Comparison of ENCODE assay signal across 23 cellular contexts in the genomic region with DNA sequence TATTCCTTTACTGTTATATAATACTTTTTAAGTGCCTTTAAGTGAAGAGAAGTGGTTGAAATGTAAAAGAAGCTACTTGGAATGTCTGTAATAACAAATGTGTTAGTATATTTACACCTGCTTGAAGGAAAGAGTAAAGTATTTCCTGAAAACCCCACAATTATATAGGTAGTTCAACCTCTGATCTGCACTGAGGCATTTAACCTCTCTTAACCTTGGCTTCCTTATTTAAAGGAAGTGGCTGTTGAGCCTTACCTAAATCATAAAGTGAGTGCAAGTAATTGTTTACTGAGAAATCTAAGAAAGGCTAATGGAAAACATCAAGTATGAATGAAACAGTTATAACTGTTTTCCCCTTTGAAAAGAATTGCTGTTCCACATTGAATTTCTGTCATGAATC.
"Had no signal": no experiment of that assay in that cellular context is flagged by ENCODE, and none has a peak within 500 bp of the region (broad histone marks: within the 10 kb centered on the region; RNA-seq: fewer than 3 reads in every experiment).

No MANE protein-coding gene starts in this region.

- H3K9me3 ChIP-seq: ovary, suprapubic skin, tibial artery had no signal

- H3K4me3 ChIP-seq: ovary, skin epidermis, suprapubic skin, tibial artery had no signal

- ATAC-seq: left ventricle myocardium superior; sciatic nerve; stimulated activated memory B cell treated with anti-CD40 and anti-IgM and Interleukin-4, amounts not matched to agents 10 μg/mL and 1 μg/mL and 100 μg/mL, for 72 hours had no signal

- H3K27me3 ChIP-seq: ovary, suprapubic skin, tibial artery had no signal

- DNase-seq: activated CD4-positive, alpha-beta memory T cell treated with anti-CD3 and anti-CD28 coated beads for 36 hours; activated CD4-positive, alpha-beta T cell treated with anti-CD3 and anti-CD28 coated beads for 48 hours; activated naive CD4-positive, alpha-beta T cell; activated T-cell treated with anti-CD3 and anti-CD28 coated beads, Interleukin-2, amount 50 U/mL, for 48 hours; anterior cingulate cortex; effector CD8-positive, alpha-beta T cell; kidney glomerular epithelial cell; left ventricle myocardium superior; mammary epithelial cell; ovary; retina; stimulated activated CD4-positive, alpha-beta T cell treated with anti-CD3 and anti-CD28 coated beads, Interleukin-4, amount 100 ng/mL, for 24 hours; stimulated activated CD8-positive, alpha-beta memory T cell treated with anti-CD3 and anti-CD28 coated beads, Interleukin-4, amount 100 ng/mL, for 48 hours; T-helper 1 cell; tibial artery had no signal

- H3K36me3 ChIP-seq: ovary, suprapubic skin, tibial artery had no signal

- H3K27ac Mint-ChIP-seq: activated CD4-positive, alpha-beta memory T cell treated with anti-CD3 and anti-CD28 coated beads for 36 hours; activated naive CD8-positive, alpha-beta T cell; activated T-helper 2 cell treated with anti-CD3 and anti-CD28 coated beads, Interferon-gamma antibody, Interleukin-2, Interleukin-4, amounts not matched to agents 10 μg/mL and 5 μg/mL and 100 μg/mL, durations not matched to agents 14 hours and 24 hours and 36 hours; progenitor cell of endocrine pancreas; stimulated activated memory B cell treated with anti-CD40 and anti-IgM and Interleukin-4, amounts not matched to agents 10 μg/mL and 1 μg/mL and 100 μg/mL, for 72 hours had no signal

- H3K27ac ChIP-seq: ovary, skin epidermis, suprapubic skin, tibial artery, VCaP had no signal

- H3K27me3 Mint-ChIP-seq: activated CD4-positive, alpha-beta memory T cell treated with anti-CD3 and anti-CD28 coated beads for 36 hours; activated naive CD8-positive, alpha-beta T cell; progenitor cell of endocrine pancreas; stimulated activated memory B cell treated with anti-CD40 and anti-IgM and Interleukin-4, amounts not matched to agents 10 μg/mL and 1 μg/mL and 100 μg/mL, for 72 hours had no signal

- H3K4me1 Mint-ChIP-seq: stimulated activated memory B cell treated with anti-CD40 and anti-IgM and Interleukin-4, amounts not matched to agents 10 μg/mL and 1 μg/mL and 100 μg/mL, for 72 hours had no signal

- H3K4me1 ChIP-seq: suprapubic skin, tibial artery had no signal

- H3K9me3 Mint-ChIP-seq: activated CD4-positive, alpha-beta memory T cell treated with anti-CD3 and anti-CD28 coated beads for 36 hours; activated T-helper 2 cell treated with anti-CD3 and anti-CD28 coated beads, Interferon-gamma antibody, Interleukin-2, Interleukin-4, amounts not matched to agents 10 μg/mL and 5 μg/mL and 100 μg/mL, durations not matched to agents 14 hours and 24 hours and 36 hours; stimulated activated memory B cell treated with anti-CD40 and anti-IgM and Interleukin-4, amounts not matched to agents 10 μg/mL and 1 μg/mL and 100 μg/mL, for 72 hours had no signal

- H3K4me3 Mint-ChIP-seq: activated CD4-positive, alpha-beta memory T cell treated with anti-CD3 and anti-CD28 coated beads for 36 hours; activated naive CD8-positive, alpha-beta T cell; stimulated activated memory B cell treated with anti-CD40 and anti-IgM and Interleukin-4, amounts not matched to agents 10 μg/mL and 1 μg/mL and 100 μg/mL, for 72 hours had no signal
